21 cellular contexts compared by ENCODE assay signal in genomic region chr11:65945941-65946558, GRCh38. TPM values are rescaled to one million over a fixed set of nuclear protein-coding genes. Genes with fewer than 3 reads are reported as not detected.
DNase-seq lines count a peak whose midpoint lies in the region; ATAC-seq lines count a peak whose summit lies in the region.
"Had no signal": no experiment of that assay in that cellular context is flagged by ENCODE, and none has a peak within 500 bp of the region (broad histone marks: within the 10 kb centered on the region; RNA-seq: fewer than 3 reads in every experiment).

No MANE protein-coding gene starts in this region.

- peak overlapping the region; percentile 66 for H3K27ac ChIP-seq in neuronal stem cell (replicated peaks; ENCODE audit: low read length)
- H3K27ac ChIP-seq: 22Rv1, GM23248, PC-9, SJCRH30 had no signal

- no peak for ATAC-seq in GM21526 (IDR thresholded peaks at IDR 0.05; ENCODE audit: low FRiP score, unreplicated experiment)
- no peak for ATAC-seq in stimulated activated naive CD8-positive, alpha-beta T cell treated with anti-CD3 and anti-CD28 coated beads, Interleukin-15, amount 100 ng/mL, for 72 hours

- H3K9ac ChIP-seq in NT2/D1 (ENCODE audit: insufficient read length, low read depth): peak overlapping the region; percentile 75
- H3K9ac ChIP-seq in neuronal stem cell (ENCODE audit: low read depth, low read length, poor library complexity): peak overlapping the region; percentile 68
- H3K9ac ChIP-seq: GM23248 had no signal

- H2AK5ac ChIP-seq in neuronal stem cell (ENCODE audit: low read depth, low read length): peak overlapping the region; percentile 99

- peak overlapping the region; percentile 77 for H4K91ac ChIP-seq in neuronal stem cell (ENCODE audit: low read depth, low read length, poor library complexity)

- H3K79me1 ChIP-seq in neuronal stem cell (ENCODE audit: low read depth, low read length): no peaks in the 10 kb centered on the region

- no peaks in the 10 kb centered on the region for H3K27me3 ChIP-seq in NT2/D1 (ENCODE audit: insufficient read depth, insufficient read length)
- no peaks in the 10 kb centered on the region for H3K27me3 ChIP-seq in neuronal stem cell (ENCODE audit: control insufficient read depth in 3 of 3, insufficient read depth in 3 of 3, low read depth in 1 of 3, low read length in 3 of 3)

- H2BK120ac ChIP-seq in neuronal stem cell (ENCODE audit: low read depth, low read length): peak overlapping the region; percentile 69

- peak overlapping the region; percentile 20 for H3K23ac ChIP-seq in neuronal stem cell (ENCODE audit: low read depth, low read length, poor library complexity)

- H3K4me3 Mint-ChIP-seq in stimulated activated naive CD8-positive, alpha-beta T cell treated with anti-CD3 and anti-CD28 coated beads, Interleukin-15, amount 100 ng/mL, for 72 hours: no peak overlapping the region

- H2BK12ac ChIP-seq in neuronal stem cell (ENCODE audit: low read length): peak overlapping the region; percentile 86

- peak overlapping the region; percentile 43 for H3K4me2 ChIP-seq in neuronal stem cell (ENCODE audit: insufficient read depth, low read length, poor library complexity, severe bottlenecking)
- H3K4me2 ChIP-seq: PC-9 had no signal

- H2BK5ac ChIP-seq in neuronal stem cell (ENCODE audit: low read length): peak overlapping the region; percentile 13

- H3K27me3 Mint-ChIP-seq in stimulated activated naive CD8-positive, alpha-beta T cell treated with anti-CD3 and anti-CD28 coated beads, Interleukin-15, amount 100 ng/mL, for 72 hours: no peaks in the 10 kb centered on the region
- H3K27me3 Mint-ChIP-seq: CD4-positive, alpha-beta memory T cell had no signal

- H3K27ac Mint-ChIP-seq in stimulated activated naive CD8-positive, alpha-beta T cell treated with anti-CD3 and anti-CD28 coated beads, Interleukin-15, amount 100 ng/mL, for 72 hours: no peak overlapping the region
- H3K27ac Mint-ChIP-seq: CD4-positive, alpha-beta memory T cell had no signal

- no peaks in the 10 kb centered on the region for H3K9me3 ChIP-seq in NT2/D1 (ENCODE audit: insufficient read depth, low read length)
- H3K9me3 ChIP-seq in iPS-18c (ENCODE audit: control insufficient read depth, insufficient read depth, low read length): no peaks in the 10 kb centered on the region
- no peaks in the 10 kb centered on the region for H3K9me3 ChIP-seq in neuronal stem cell (replicated peaks in 1 of 2; ENCODE audit: control insufficient read depth in 2 of 2, insufficient read depth in 1 of 2, low read depth in 1 of 2, low read length in 2 of 2)
- H3K9me3 ChIP-seq: SJCRH30 had no signal

- H3K4me1 Mint-ChIP-seq in stimulated activated naive CD8-positive, alpha-beta T cell treated with anti-CD3 and anti-CD28 coated beads, Interleukin-15, amount 100 ng/mL, for 72 hours: no peaks in the 10 kb centered on the region
- H3K4me1 Mint-ChIP-seq: CD4-positive, alpha-beta memory T cell had no signal

- peak overlapping the region; percentile 97 for H3K4ac ChIP-seq in neuronal stem cell (ENCODE audit: low read length)

- no peak overlapping the region for H3K14ac ChIP-seq in neuronal stem cell (ENCODE audit: low read length)

- no peaks in the 10 kb centered on the region for H3K9me3 Mint-ChIP-seq in stimulated activated naive CD8-positive, alpha-beta T cell treated with anti-CD3 and anti-CD28 coated beads, Interleukin-15, amount 100 ng/mL, for 72 hours
- H3K9me3 Mint-ChIP-seq: CD4-positive, alpha-beta memory T cell had no signal

- H3K36me3 ChIP-seq in NT2/D1 (ENCODE audit: insufficient read depth, insufficient read length, low read length) (no peaks in the 10 kb centered on the region), neuronal stem cell (replicated peaks in 1 of 2; ENCODE audit: control insufficient read depth in 2 of 2, insufficient read depth in 2 of 2, low read length in 2 of 2) (peaks cover 0 to 2% of the 10 kb centered on the region in 2 donors)
- H3K36me3 ChIP-seq: SJCRH30 had no signal

- H2BK15ac ChIP-seq in neuronal stem cell (ENCODE audit: low read length): peak overlapping the region; percentile 81

- H3K4me3 ChIP-seq in NT2/D1 (ENCODE audit: insufficient read length, low read depth) (peak overlapping the region; percentile 48), iPS-18c (ENCODE audit: insufficient read depth, low read depth, low read length) (peak overlapping the region; percentile 44), neuronal stem cell (ENCODE audit: low read length in 2 of 2) (peak overlapping the region; percentile 9 to 40)
- H3K4me3 ChIP-seq: GM23248, PC-9, SJCRH30 had no signal

- H3K4me1 ChIP-seq in NT2/D1 (ENCODE audit: insufficient read depth, insufficient read length): peaks cover 16% of the 10 kb centered on the region
- H3K4me1 ChIP-seq in neuronal stem cell (ENCODE audit: control insufficient read depth in 2 of 2, insufficient read depth in 1 of 2, low read depth in 1 of 2, low read length in 2 of 2): peaks cover 18% of the 10 kb centered on the region in 2 donors
- H3K4me1 ChIP-seq: SJCRH30 had no signal

- DNase-seq in DMS53 (lab: John Stamatoyannopoulos, UW): peak; percentile 50
- no peak for DNase-seq in DMS53 treated with DMSO at 0.1 percent for 48 hours (lab: John Stamatoyannopoulos, UW; ENCODE audit: unreplicated experiment)
- DNase-seq in NT2/D1 (ENCODE audit: low read depth, low spot score): peak; percentile 72
- DNase-seq in neuronal stem cell (ENCODE audit: low spot score): no peak
- no peak for DNase-seq in NCI-H2171 (lab: John Stamatoyannopoulos, UW)
- DNase-seq in stimulated activated naive CD8-positive, alpha-beta T cell treated with anti-CD3 and anti-CD28 coated beads, Interleukin-15, amount 100 ng/mL, for 72 hours: no peak
- DNase-seq: CD4-positive, alpha-beta memory T cell; DMS79 treated with DMSO at 0.1 percent for 48 hours; GM23248; KBM-7; NCI-H1417 treated with DMSO at 0.1 percent for 48 hours; NCI-H1930; NCI-H2171 treated with DMSO at 0.1 percent for 48 hours; NCI-H446 treated with DMSO at 0.1 percent for 48 hours; NCI-H774; PC-9; SJCRH30 had no signal

- H4K8ac ChIP-seq in neuronal stem cell (ENCODE audit: low read depth, low read length): no peak overlapping the region

- peak overlapping the region; percentile 96 for H3K18ac ChIP-seq in neuronal stem cell (ENCODE audit: low read length)

- H2AFZ ChIP-seq in neuronal stem cell (ENCODE audit: low read length): peak overlapping the region; percentile 80
- H2AFZ ChIP-seq: GM23248, PC-9 had no signal

- no CpG with 5 or more reads among the region's 11 CpGs for WGBS in neuronal stem cell (ENCODE audit: extremely low coverage in 2 of 2, insufficient read length in 2 of 2, insufficient replicate concordance in 1 of 2), 2 donors

RNA-seq across cellular contexts. Expression of gene TSGA10IP, which starts 0.8 kb away (rescaled TPM):
- 3.9 TPM for polyA plus RNA-seq in neuronal stem cell (2013, experiment 1 of 2)
- polyA plus RNA-seq in neuronal stem cell (2013, experiment 2 of 2): 3.6 TPM
- polyA plus RNA-seq: BJ; CD4-positive, alpha-beta memory T cell; GM23248 had no signal

RNA-seq across cellular contexts. Expression of gene SART1, which starts 15.5 kb away (rescaled TPM):
- polyA plus RNA-seq in neuronal stem cell (2013, experiment 1 of 2): 41.7 TPM
- 40.8 TPM for polyA plus RNA-seq in neuronal stem cell (2013, experiment 2 of 2)

RNA-seq across cellular contexts. Expression of gene DRAP1, which starts 26.8 kb away (rescaled TPM):
- polyA plus RNA-seq in neuronal stem cell (2013, experiment 1 of 2): 139 TPM
- 134 TPM for polyA plus RNA-seq in neuronal stem cell (2013, experiment 2 of 2)

RNA-seq across cellular contexts. Expression of gene C11orf68, which starts 27.2 kb away (rescaled TPM):
- polyA plus RNA-seq in neuronal stem cell (2013, experiment 1 of 2): 23.9 TPM
- polyA plus RNA-seq in neuronal stem cell (2013, experiment 2 of 2): 23.7 TPM

RNA-seq across cellular contexts. Expression of gene FOSL1, which starts 45.9 kb away (rescaled TPM):
- polyA plus RNA-seq in neuronal stem cell (2013, experiment 1 of 2): 2.0 TPM
- 1.7 TPM for polyA plus RNA-seq in neuronal stem cell (2013, experiment 2 of 2)

Comparison
In these comparisons a context has a peak if more than half of its experiments do, and no peak if none do; other contexts are left out.
1. DNase-seq: peak in DMS53 (single experiment) and NT2/D1 (single experiment); none in DMS53 treated with DMSO at 0.1 percent for 48 hours (single experiment), neuronal stem cell (single experiment), NCI-H2171 (single experiment) and stimulated activated naive CD8-positive, alpha-beta T cell treated with anti-CD3 and anti-CD28 coated beads, Interleukin-15, amount 100 ng/mL, for 72 hours (0 of 2).
2. Peak in every context shown above with its lines, with median percentiles within 50 percentile points of each other: H3K4me3 ChIP-seq.